In genomic region chr12:57183939-57184725, GRCh38 we compare ENCODE assay signal across 39 cellular contexts. TPM values are rescaled to one million over a fixed set of nuclear protein-coding genes. Genes with fewer than 3 reads are reported as not detected.
"Had no signal": no experiment of that assay in that cellular context is flagged by ENCODE, and none has a peak within 500 bp of the region (broad histone marks: within the 10 kb centered on the region; RNA-seq: fewer than 3 reads in every experiment).

No MANE protein-coding gene starts in this region.

- H3K4me3 Mint-ChIP-seq: activated B cell treated with CpG ODN at 0.5 μM for 24 hours; activated CD4-positive, alpha-beta memory T cell treated with anti-CD3 and anti-CD28 coated beads for 36 hours; activated CD4-positive, alpha-beta T cell treated with anti-CD3 and anti-CD28 coated beads, Interleukin-2, amount 10 ng/mL, durations not matched to agents 24 days and 14 days; activated CD8-positive, alpha-beta T cell treated with anti-CD3 and anti-CD28 coated beads for 36 hours; activated naive CD4-positive, alpha-beta T cell treated with anti-CD3 and anti-CD28 coated beads, Interleukin-2, amount 10 ng/mL, durations not matched to agents 7 days and 5 days; activated naive CD4-positive, alpha-beta T cell treated with anti-CD3 and anti-CD28 coated beads, Interleukin-2, amount 50 U/mL, for 24 hours; activated naive CD8-positive, alpha-beta T cell; activated naive CD8-positive, alpha-beta T cell treated with anti-CD3 and anti-CD28 coated beads, Interleukin-2, amount 10 ng/mL, durations not matched to agents 7 days and 5 days; activated naive CD8-positive, alpha-beta T cell treated with anti-CD3 and anti-CD28 coated beads, Interleukin-2, amount 50 U/mL, for 24 hours; activated T-cell treated with anti-CD3 and anti-CD28 coated beads, Interleukin-2, amount 50 U/mL, for 24 hours; brain; central memory CD8-positive, alpha-beta T cell; T-helper 1 cell treated with Interleukin-12 subunit alpha and Interleukin-12 subunit beta and Interleukin-4 antibody, amounts not matched to agents 30 μg/mL and 1 μg/mL, for 36 hours; T-helper 2 cell treated with Interferon-gamma antibody and Interleukin-4, amounts not matched to agents 5 μg/mL and 100 μg/mL, for 36 hours had no signal

- H3K36me3 Mint-ChIP-seq: activated CD4-positive, alpha-beta memory T cell treated with anti-CD3 and anti-CD28 coated beads for 36 hours; activated naive CD4-positive, alpha-beta T cell treated with anti-CD3 and anti-CD28 coated beads, Interleukin-2, amount 10 ng/mL, durations not matched to agents 7 days and 5 days; activated naive CD4-positive, alpha-beta T cell treated with anti-CD3 and anti-CD28 coated beads, Interleukin-2, amount 50 U/mL, for 24 hours; activated naive CD8-positive, alpha-beta T cell; activated naive CD8-positive, alpha-beta T cell treated with anti-CD3 and anti-CD28 coated beads, Interleukin-2, amount 10 ng/mL, durations not matched to agents 7 days and 5 days had no signal

- H3K9me3 ChIP-seq: ascending aorta had no signal

- H3K4me3 ChIP-seq: ascending aorta, cardiac muscle cell had no signal

- H3K9me3 Mint-ChIP-seq: activated B cell treated with CpG ODN at 0.5 μM for 24 hours; activated CD4-positive, alpha-beta memory T cell treated with anti-CD3 and anti-CD28 coated beads for 36 hours; activated CD4-positive, alpha-beta T cell treated with anti-CD3 and anti-CD28 coated beads, Interleukin-2, amount 10 ng/mL, durations not matched to agents 24 days and 14 days; activated CD8-positive, alpha-beta T cell treated with anti-CD3 and anti-CD28 coated beads for 36 hours; activated naive CD4-positive, alpha-beta T cell treated with anti-CD3 and anti-CD28 coated beads, Interleukin-2, amount 10 ng/mL, durations not matched to agents 7 days and 5 days; activated naive CD4-positive, alpha-beta T cell treated with anti-CD3 and anti-CD28 coated beads, Interleukin-2, amount 50 U/mL, for 24 hours; activated naive CD8-positive, alpha-beta T cell treated with anti-CD3 and anti-CD28 coated beads, Interleukin-2, amount 10 ng/mL, durations not matched to agents 7 days and 5 days; activated naive CD8-positive, alpha-beta T cell treated with anti-CD3 and anti-CD28 coated beads, Interleukin-2, amount 50 U/mL, for 24 hours; activated T-cell treated with anti-CD3 and anti-CD28 coated beads, Interleukin-2, amount 50 U/mL, for 24 hours; activated T-helper 2 cell treated with anti-CD3 and anti-CD28 coated beads, Interferon-gamma antibody, Interleukin-2, Interleukin-4, amounts not matched to agents 10 μg/mL and 5 μg/mL and 100 μg/mL, durations not matched to agents 14 hours and 24 hours and 36 hours; brain; central memory CD8-positive, alpha-beta T cell; T-helper 1 cell treated with Interleukin-12 subunit alpha and Interleukin-12 subunit beta and Interleukin-4 antibody, amounts not matched to agents 30 μg/mL and 1 μg/mL, for 36 hours; T-helper 2 cell treated with Interferon-gamma antibody and Interleukin-4, amounts not matched to agents 5 μg/mL and 100 μg/mL, for 36 hours had no signal

- H3K27ac Mint-ChIP-seq: activated B cell treated with CpG ODN at 0.5 μM for 24 hours; activated CD4-positive, alpha-beta T cell treated with anti-CD3 and anti-CD28 coated beads, Interleukin-2, amount 10 ng/mL, durations not matched to agents 24 days and 14 days; activated CD8-positive, alpha-beta T cell treated with anti-CD3 and anti-CD28 coated beads for 36 hours; activated naive CD4-positive, alpha-beta T cell treated with anti-CD3 and anti-CD28 coated beads, Interleukin-2, amount 10 ng/mL, durations not matched to agents 7 days and 5 days; activated naive CD8-positive, alpha-beta T cell; activated naive CD8-positive, alpha-beta T cell treated with anti-CD3 and anti-CD28 coated beads, Interleukin-2, amount 10 ng/mL, durations not matched to agents 7 days and 5 days; activated naive CD8-positive, alpha-beta T cell treated with anti-CD3 and anti-CD28 coated beads, Interleukin-2, amount 50 U/mL, for 24 hours; activated T-cell treated with anti-CD3 and anti-CD28 coated beads, Interleukin-2, amount 50 U/mL, for 24 hours; activated T-helper 2 cell treated with anti-CD3 and anti-CD28 coated beads, Interferon-gamma antibody, Interleukin-2, Interleukin-4, amounts not matched to agents 10 μg/mL and 5 μg/mL and 100 μg/mL, durations not matched to agents 14 hours and 24 hours and 36 hours; brain; T-helper 1 cell treated with Interleukin-12 subunit alpha and Interleukin-12 subunit beta and Interleukin-4 antibody, amounts not matched to agents 30 μg/mL and 1 μg/mL, for 36 hours; T-helper 2 cell treated with Interferon-gamma antibody and Interleukin-4, amounts not matched to agents 5 μg/mL and 100 μg/mL, for 36 hours had no signal

- H3K36me3 ChIP-seq: WERI-Rb-1 had no signal

- H3K27me3 Mint-ChIP-seq: activated B cell treated with CpG ODN at 0.5 μM for 24 hours; activated CD4-positive, alpha-beta memory T cell treated with anti-CD3 and anti-CD28 coated beads for 36 hours; activated CD8-positive, alpha-beta T cell treated with anti-CD3 and anti-CD28 coated beads for 36 hours; activated naive CD4-positive, alpha-beta T cell treated with anti-CD3 and anti-CD28 coated beads, Interleukin-2, amount 50 U/mL, for 24 hours; activated naive CD8-positive, alpha-beta T cell; activated naive CD8-positive, alpha-beta T cell treated with anti-CD3 and anti-CD28 coated beads, Interleukin-2, amount 10 ng/mL, durations not matched to agents 7 days and 5 days; activated naive CD8-positive, alpha-beta T cell treated with anti-CD3 and anti-CD28 coated beads, Interleukin-2, amount 50 U/mL, for 24 hours; activated T-cell treated with anti-CD3 and anti-CD28 coated beads, Interleukin-2, amount 50 U/mL, for 24 hours; central memory CD8-positive, alpha-beta T cell had no signal

- H3K27me3 ChIP-seq: ascending aorta, cardiac muscle cell had no signal

- ATAC-seq: activated naive CD8-positive, alpha-beta T cell treated with anti-CD3 and anti-CD28 coated beads, Interleukin-2, amount 50 U/mL, for 24 hours had no signal

- DNase-seq: activated B cell treated with CpG ODN at 0.5 μM for 24 hours; activated CD4-positive, alpha-beta memory T cell treated with anti-CD3 and anti-CD28 coated beads for 36 hours; activated CD4-positive, alpha-beta T cell treated with anti-CD3 and anti-CD28 coated beads for 4 hours; activated CD4-positive, alpha-beta T cell treated with anti-CD3 and anti-CD28 coated beads, Interleukin-2, amount 10 ng/mL, durations not matched to agents 24 days and 14 days; activated CD4-positive, alpha-beta T cell treated with anti-CD3 and anti-CD28 coated beads, Interleukin-2, amount 50 U/mL, for 1 hour; activated CD4-positive, alpha-beta T cell treated with anti-CD3 and anti-CD28 coated beads, Interleukin-2, amount 50 U/mL, for 4 hours; activated CD4-positive, CD25-positive, alpha-beta regulatory T cell treated with anti-CD3 and anti-CD28 coated beads, Interleukin-2, amount 50 U/mL, for 72 hours; activated CD8-positive, alpha-beta memory T cell treated with anti-CD3 and anti-CD28 coated beads, Interleukin-2, amount 50 U/mL, for 4 hours; activated CD8-positive, alpha-beta T cell treated with anti-CD3 and anti-CD28 coated beads for 36 hours; activated effector memory CD4-positive, alpha-beta T cell treated with Interleukin-2 at 50 U/mL for 16 hours; activated gamma-delta T cell; activated naive CD4-positive, alpha-beta T cell treated with anti-CD3 and anti-CD28 coated beads, Interleukin-2, amount 10 ng/mL, durations not matched to agents 7 days and 5 days; activated naive CD4-positive, alpha-beta T cell treated with Interleukin-2 at 50 U/mL for 16 hours; activated naive CD8-positive, alpha-beta T cell treated with anti-CD3 and anti-CD28 coated beads, Interleukin-2, amount 10 ng/mL, durations not matched to agents 7 days and 5 days; activated naive CD8-positive, alpha-beta T cell treated with anti-CD3 and anti-CD28 coated beads, Interleukin-2, amount 50 U/mL, for 24 hours; activated T-cell treated with anti-CD3 and anti-CD28 coated beads, Interleukin-2, amount 50 U/mL, for 24 hours; activated T-cell treated with anti-CD3 and anti-CD28 coated beads, Interleukin-2, amount 50 U/mL, for 48 hours; amygdala; anterior cingulate cortex; caudate nucleus; cerebellar nuclear complex; T-helper 1 cell; T-helper 2 cell; T-helper 9 cell; WERI-Rb-1 had no signal

- H3K4me1 ChIP-seq: ascending aorta had no signal

- H3K4me1 Mint-ChIP-seq: activated naive CD4-positive, alpha-beta T cell treated with anti-CD3 and anti-CD28 coated beads, Interleukin-2, amount 50 U/mL, for 24 hours; activated naive CD8-positive, alpha-beta T cell treated with anti-CD3 and anti-CD28 coated beads, Interleukin-2, amount 50 U/mL, for 24 hours had no signal

- FAIRE-seq: TTC549 had no signal

- H3K27ac ChIP-seq: ascending aorta, cardiac muscle cell, WERI-Rb-1 had no signal

RNA-seq across cellular contexts. Expression of gene NXPH4, which starts 32.5 kb away (rescaled TPM):
- total RNA-seq: ascending aorta had no signal

RNA-seq across cellular contexts. Expression of gene LRP1-AS, which starts 36.7 kb away (rescaled TPM):
- total RNA-seq: activated B cell treated with CpG ODN at 0.5 μM for 24 hours; activated CD4-positive, alpha-beta memory T cell treated with anti-CD3 and anti-CD28 coated beads for 36 hours; activated CD4-positive, alpha-beta T cell treated with anti-CD3 and anti-CD28 coated beads, Interleukin-2, amount 10 ng/mL, durations not matched to agents 24 days and 14 days; activated CD8-positive, alpha-beta memory T cell treated with anti-CD3 and anti-CD28 coated beads for 36 hours; activated CD8-positive, alpha-beta T cell treated with anti-CD3 and anti-CD28 coated beads for 36 hours; activated naive CD8-positive, alpha-beta T cell treated with anti-CD3 and anti-CD28 coated beads, Interleukin-2, amount 10 ng/mL, durations not matched to agents 7 days and 5 days; activated T-helper 2 cell treated with anti-CD3 and anti-CD28 coated beads, Interferon-gamma antibody, Interleukin-2, Interleukin-4, amounts not matched to agents 10 μg/mL and 5 μg/mL and 100 μg/mL, durations not matched to agents 14 hours and 24 hours and 36 hours; ascending aorta; bronchial epithelial cell; cardiac muscle cell; chondrocyte had no signal
- polyA plus RNA-seq: adipose tissue, cardiac muscle cell had no signal
